Comparison of ENCODE assay signal across 8 cellular contexts in genomic region chrX:48695524-48695875, GRCh38. TPM values are rescaled to one million over a fixed set of nuclear protein-coding genes. Genes with fewer than 3 reads are reported as not detected.
A peak's percentile ranks its signal among the peaks of the same experiment; 100 is the strongest.
DNase-seq lines count a peak whose midpoint lies in the region; ATAC-seq, FAIRE-seq and TF ChIP-seq lines count a peak whose summit lies in the region.

No MANE protein-coding gene starts in this region.

- peaks cover 27% of the 10 kb centered on the region for H3K79me2 ChIP-seq in astrocyte (ENCODE audit: insufficient read depth, low read length)

- H3K4me1 Mint-ChIP-seq in HFFc6 (ENCODE audit: low read depth) (peaks cover 26% of the 10 kb centered on the region), astrocyte (ENCODE audit: low read depth, unreplicated experiment) (peaks cover 8% of the 10 kb centered on the region), memory B cell (peaks cover 11% of the 10 kb centered on the region)

- no peaks in the 10 kb centered on the region for H4K20me1 ChIP-seq in astrocyte (ENCODE audit: insufficient read depth, low read length)

- no TSS peak for BruUV-seq in A673 (replicated peaks; lab: Mats Ljungman, UMichigan)

- no peaks in the 10 kb centered on the region for H3K4me1 ChIP-seq in A673 (ENCODE audit: insufficient read depth, low read length, poor library complexity, severe bottlenecking)
- H3K4me1 ChIP-seq in astrocyte (ENCODE audit: insufficient read depth, low read length) = peaks cover 7% of the 10 kb centered on the region

- peak overlapping the region; percentile 97 for H3K4me2 ChIP-seq in astrocyte (ENCODE audit: low read length)

- H3K36me3 Mint-ChIP-seq in HFFc6 (ENCODE audit: low read depth) (peaks cover 5% of the 10 kb centered on the region; the same call in 1 of the 2 replicates), astrocyte (ENCODE audit: low read depth, unreplicated experiment) (peaks cover under 1% of the 10 kb centered on the region), memory B cell (peaks cover 14% of the 10 kb centered on the region)

- POLR2A ChIA-PET in A673 (lab: Charles Lee; ENCODE audit: low non-redundant PET) = no interaction called here

- no peaks in the 10 kb centered on the region for H3K9me3 Mint-ChIP-seq in HFFc6
- no peaks in the 10 kb centered on the region for H3K9me3 Mint-ChIP-seq in astrocyte (ENCODE audit: unreplicated experiment)
- no peaks in the 10 kb centered on the region for H3K9me3 Mint-ChIP-seq in memory B cell

- no peaks in the 10 kb centered on the region; the same call in 1 of the 2 replicates for H3K27me3 Mint-ChIP-seq in HFFc6 (ENCODE audit: insufficient read depth)
- H3K27me3 Mint-ChIP-seq in astrocyte (ENCODE audit: low read depth, unreplicated experiment) = no peaks in the 10 kb centered on the region
- H3K27me3 Mint-ChIP-seq in memory B cell = no peaks in the 10 kb centered on the region

- CTCF ChIA-PET in A673 (lab: Charles Lee) = no interaction called here

- H3K9me3 ChIP-seq in A673 (ENCODE audit: low read depth, low read length, poor library complexity, severe bottlenecking) = no peaks in the 10 kb centered on the region
- H3K9me3 ChIP-seq in astrocyte (ENCODE audit: insufficient read depth, low read depth, low read length) = no peaks in the 10 kb centered on the region

- H2AFZ ChIP-seq in astrocyte (ENCODE audit: low read depth, low read length) = peak overlapping the region; percentile 78

- intact Hi-C loops in A673 (cut with micrococcal nuclease; ENCODE audit: unreplicated experiment) = no loop called here

- peak overlapping the region; percentile 64 for H3K4me3 ChIP-seq in A673 (ENCODE audit: low read depth, low read length, poor library complexity, severe bottlenecking)
- peak overlapping the region; percentile 75 for H3K4me3 ChIP-seq in astrocyte (ENCODE audit: insufficient read depth, low read depth, low read length)

- TF ChIP-seq CTCF in A673 (conservative IDR thresholded peaks at IDR 0.05; ENCODE audit: low read depth, low read length) (no peak), HFFc6 (IDR thresholded peaks at IDR 0.05) (no peak), astrocyte (IDR thresholded peaks at IDR 0.05; ENCODE audit: insufficient read depth, low read depth, low read length) (no peak)

- H3K4me3 Mint-ChIP-seq in HFFc6 (peak overlapping the region; percentile 93), astrocyte (ENCODE audit: unreplicated experiment) (peak overlapping the region; percentile 92), memory B cell (peak overlapping the region; percentile 88)

- H3K9ac ChIP-seq in astrocyte (ENCODE audit: low read length) = peak overlapping the region; percentile 91

- no peak for FAIRE-seq in astrocyte (lab: Jason Lieb, UNC)

- DNase-seq in A673 (ENCODE audit: low spot score) = no peak
- DNase-seq in HFFc6 = no peak
- DNase-seq in astrocyte (ENCODE audit: low read depth) = peak; percentile 17
- DNase-seq in memory B cell (ENCODE audit: low spot score in 2 of 2) = no peak
- DNase-seq in hippocampal formation (lab: John Stamatoyannopoulos, UW) = no peak
- no peak for DNase-seq in SIG-M5 (lab: John Stamatoyannopoulos, UW)
- DNase-seq in pons (ENCODE audit: low spot score) = no peak

- H3K36me3 ChIP-seq in A673 (ENCODE audit: insufficient read depth, low read length, poor library complexity, severe bottlenecking) = peaks cover 11% of the 10 kb centered on the region
- H3K36me3 ChIP-seq in astrocyte (ENCODE audit: insufficient read depth, low read length) = peaks cover 2% of the 10 kb centered on the region

- H3K27me3 ChIP-seq in A673 (replicated peaks; ENCODE audit: insufficient read depth, low read depth, low read length, poor library complexity) (no peaks in the 10 kb centered on the region), astrocyte (ENCODE audit: insufficient read depth, low read length) (no peaks in the 10 kb centered on the region)

- ATAC-seq in memory B cell (ENCODE audit: low read depth) = no peak
- ATAC-seq in GM19035 (IDR thresholded peaks at IDR 0.05; ENCODE audit: unreplicated experiment) = no peak

- H3K27ac ChIP-seq in A673 (ENCODE audit: low read depth, low read length, poor library complexity, severe bottlenecking) (peak overlapping the region; percentile 95), astrocyte (ENCODE audit: low read depth, low read length) (peak overlapping the region; percentile 28)

- H3K27ac Mint-ChIP-seq in HFFc6 (peak overlapping the region; percentile 91), astrocyte (ENCODE audit: unreplicated experiment) (peak overlapping the region; percentile 78), memory B cell (peak overlapping the region; percentile 88)

RNA-seq across cellular contexts. Expression of gene SUV39H1, which starts 1.0 kb away (rescaled TPM):
- 29.4 and 29.9 TPM in 2 replicates for total RNA-seq in A673 (2021)
- total RNA-seq in HFFc6 (2021; fragmentation: NEBNext Ultra II Directional; extraction: Animal tissue kit (Norgen Biotek cat#: 25700)) = 10 to 100 TPM in 4 of 6 experiments, 1 to 10 TPM in 2; 6.9 to 12.0 (median 11.4) TPM
- 3.5 and 4.9 TPM in 2 replicates for total RNA-seq in astrocyte

RNA-seq across cellular contexts. Expression of gene WAS, which starts 11.9 kb away (rescaled TPM):
- total RNA-seq in A673 (2021) = 0.90 and 1.1 TPM in 2 replicates
- total RNA-seq in HFFc6 (2021; fragmentation: NEBNext Ultra II Directional; extraction: Animal tissue kit (Norgen Biotek cat#: 25700)) = under 1 TPM in 1 of 6 experiments, not detected in 5; 0.69 TPM
- 0.75 and 1.1 TPM in 2 replicates for total RNA-seq in astrocyte
